20 cellular contexts compared by ENCODE assay signal in genomic region chr12:13592063-13592942, GRCh38.
DNase-seq lines count a peak whose midpoint lies in the region; ATAC-seq, FAIRE-seq and TF ChIP-seq lines count a peak whose summit lies in the region.
"Had no signal": no experiment of that assay in that cellular context is flagged by ENCODE, and none has a peak within 500 bp of the region (broad histone marks: within the 10 kb centered on the region; RNA-seq: fewer than 3 reads in every experiment).

No MANE protein-coding gene starts in this region.

- H3K27me3 ChIP-seq in GM12878 (replicated peaks in 1 of 2; ENCODE audit: control insufficient read depth in 2 of 2, insufficient read depth in 2 of 2, low read length in 1 of 2) = no peaks in the 10 kb centered on the region

- no TSS peak for BruUV-seq in GM12878 (replicated peaks; lab: Mats Ljungman, UMichigan)

- H4K20me1 ChIP-seq in GM12878 (ENCODE audit: control insufficient read depth, insufficient read depth) = no peaks in the 10 kb centered on the region

- TF ChIP-seq POLR2A in GM12878 (IDR thresholded peaks at IDR 0.05; ENCODE audit: low read depth, low read length) = no peak

- RAD21 ChIA-PET in GM12878 (lab: Charles Lee; ENCODE audit: unreplicated experiment) = interaction anchor here (0.7 to 5.3 kb wide), 12 partner anchors 13 to 230 kb away, joined by 3 to 72 read pairs (median 4); no protein-coding TSS in a partner anchor

- no peaks in the 10 kb centered on the region for H3K27me3 Mint-ChIP-seq in T-helper 2 cell treated with Interferon-gamma antibody and Interleukin-4, amounts not matched to agents 5 μg/mL and 100 μg/mL, for 36 hours (ENCODE audit: low read depth)
- H3K27me3 Mint-ChIP-seq: activated CD4-positive, alpha-beta T cell treated with anti-CD3 and anti-CD28 coated beads for 36 hours had no signal

- DNase-seq in T-helper 2 cell treated with Interferon-gamma antibody and Interleukin-4, amounts not matched to agents 5 μg/mL and 100 μg/mL, for 36 hours (ENCODE audit: low spot score) = no peak
- no peak for DNase-seq in T-helper 2 cell
- DNase-seq in GM12878 (ENCODE audit: low read depth, low spot score) = peak; percentile 51
- DNase-seq in renal cortical epithelial cell (ENCODE audit: low read depth) = peak; percentile 92
- DNase-seq in ecto neural progenitor cell (ENCODE audit: low spot score) = no peak
- DNase-seq: 8988T; activated CD4-positive, alpha-beta T cell treated with anti-CD3 and anti-CD28 coated beads for 36 hours; activated CD8-positive, alpha-beta memory T cell treated with anti-CD3 and anti-CD28 coated beads, Interleukin-2, amount 50 U/mL, for 4 hours; AML-193; cortex of kidney; GM23248; hippocampal formation; NCI-H2171; NCI-H524 treated with DMSO at 0.1 percent for 48 hours had no signal

- H3K9me3 ChIP-seq in GM12878 (replicated peaks; ENCODE audit: control insufficient read depth, insufficient read depth, low read length) = no peaks in the 10 kb centered on the region; the same call in 2 of the 3 replicates

- no peak for FAIRE-seq in GM12878 (lab: Jason Lieb, UNC)
- FAIRE-seq: bronchial epithelial cell, islet of Langerhans had no signal

- in situ Hi-C loops in GM12878 (cut with MboI) = no loop called here

- peaks cover 9% of the 10 kb centered on the region for H3K4me1 Mint-ChIP-seq in T-helper 2 cell treated with Interferon-gamma antibody and Interleukin-4, amounts not matched to agents 5 μg/mL and 100 μg/mL, for 36 hours (ENCODE audit: low read depth)
- H3K4me1 Mint-ChIP-seq: activated CD4-positive, alpha-beta T cell treated with anti-CD3 and anti-CD28 coated beads for 36 hours had no signal

- POLR2A ChIA-PET in GM12878 (lab: Charles Lee) = interaction anchor here (1.0 to 2.7 kb wide), 4 partner anchors 10 to 57 kb away, joined by 5 to 12 read pairs (median 8); no protein-coding TSS in a partner anchor

- intact Hi-C loops in GM12878 (cut with micrococcal nuclease; ENCODE audit: unreplicated experiment) = loop anchor here (1.0 to 5.0 kb wide), 4 partner anchors 38 to 230 kb away; no protein-coding TSS in a partner anchor

- WGBS in GM12878 (ENCODE audit: insufficient coverage, insufficient replicate concordance, low lambda C conversion rate, missing lambda C conversion rate) = 6% methylated on average over 3 of the region's 3 CpGs

- no peaks in the 10 kb centered on the region for H3K36me3 Mint-ChIP-seq in T-helper 2 cell treated with Interferon-gamma antibody and Interleukin-4, amounts not matched to agents 5 μg/mL and 100 μg/mL, for 36 hours (ENCODE audit: low read depth)

- no peak for TF ChIP-seq CTCF in GM12878 (IDR thresholded peaks at IDR 0.05 in 2 of 3, conservative IDR thresholded peaks at IDR 0.05 in 1 of 3; ENCODE audit: control insufficient read depth in 2 of 3, extremely low read depth in 1 of 3, insufficient read depth in 1 of 3, low read depth in 3 of 3, low read length in 3 of 3)

- H3K79me2 ChIP-seq in GM12878 (ENCODE audit: control insufficient read depth, insufficient read depth, low read length) = no peaks in the 10 kb centered on the region

- H3K27ac Mint-ChIP-seq in T-helper 2 cell treated with Interferon-gamma antibody and Interleukin-4, amounts not matched to agents 5 μg/mL and 100 μg/mL, for 36 hours = no peak overlapping the region
- H3K27ac Mint-ChIP-seq: activated CD4-positive, alpha-beta T cell treated with anti-CD3 and anti-CD28 coated beads for 36 hours had no signal

- no peaks in the 10 kb centered on the region for H3K9me3 Mint-ChIP-seq in T-helper 2 cell treated with Interferon-gamma antibody and Interleukin-4, amounts not matched to agents 5 μg/mL and 100 μg/mL, for 36 hours

- no peak for TF ChIP-seq RAD21 in GM12878 (IDR thresholded peaks at IDR 0.05; ENCODE audit: insufficient read depth, low read depth, low read length)

- no peak overlapping the region; the same call in 1 of the 2 replicates for H3K27ac ChIP-seq in GM12878 (ENCODE audit: control insufficient read depth, insufficient read depth)
- H3K27ac ChIP-seq: GM23248 had no signal

- 0 out of 2 replicates have a peak overlapping the region, but pooled peaks have one; percentile 13 for H3K4me2 ChIP-seq in GM12878 (ENCODE audit: control insufficient read depth, insufficient read depth)

- SMC1A ChIA-PET in GM12878 (lab: Charles Lee; ENCODE audit: uncharacterized antibody, unreplicated experiment) = interaction anchor here (0.7 to 5.8 kb wide), 16 partner anchors 11 to 800 kb away, joined by 3 to 88 read pairs (median 4); no protein-coding TSS in a partner anchor

- ATAC-seq in HG02610 (IDR thresholded peaks at IDR 0.05; ENCODE audit: unreplicated experiment) (peak; percentile 66), GM12878 (peak; percentile 86), HG03460 (IDR thresholded peaks at IDR 0.05; ENCODE audit: unreplicated experiment) (no peak), HG03442 (IDR thresholded peaks at IDR 0.05; ENCODE audit: unreplicated experiment) (no peak)
- ATAC-seq: activated CD4-positive, alpha-beta T cell treated with anti-CD3 and anti-CD28 coated beads for 36 hours had no signal

- H3K36me3 ChIP-seq in GM12878 (ENCODE audit: control insufficient read depth in 2 of 2, insufficient read depth in 2 of 2, low read length in 1 of 2) = no peaks in the 10 kb centered on the region

- H3K4me3 ChIP-seq in GM12878 = no peak overlapping the region
- H3K4me3 ChIP-seq: GM23248, lung had no signal

- peak overlapping the region; percentile 14 for H3K4me3 Mint-ChIP-seq in T-helper 2 cell treated with Interferon-gamma antibody and Interleukin-4, amounts not matched to agents 5 μg/mL and 100 μg/mL, for 36 hours
- H3K4me3 Mint-ChIP-seq: activated CD4-positive, alpha-beta T cell treated with anti-CD3 and anti-CD28 coated beads for 36 hours had no signal

- H2AFZ ChIP-seq in GM12878 (ENCODE audit: control insufficient read depth, low read depth, low read length) = no peak overlapping the region; the same call in 1 of the 2 replicates
- H2AFZ ChIP-seq: GM23248 had no signal

- CTCF ChIA-PET in GM12878 (lab: Yijun Ruan, JAX) = interaction anchor here (0.6 to 6.7 kb wide), 11 partner anchors 11 to 1991 kb away, joined by 3 to 71 read pairs (median 4); no protein-coding TSS in a partner anchor

- TF ChIP-seq EP300 in GM12878 (IDR thresholded peaks at IDR 0.05; ENCODE audit: borderline replicate concordance in 1 of 2, control insufficient read depth in 1 of 2, low read depth in 2 of 2, low read length in 2 of 2) = peak; percentile 72 to 81; a peak in 3 of 4 replicates

- H3K4me1 ChIP-seq in GM12878 (ENCODE audit: control insufficient read depth, insufficient read depth, low read length) = no peaks in the 10 kb centered on the region; the same call in 1 of the 2 replicates

- H3K9ac ChIP-seq in GM12878 (ENCODE audit: control insufficient read depth, insufficient read depth, low read length) = no peak overlapping the region
- H3K9ac ChIP-seq: GM23248 had no signal

TF ChIP-seq in GM12878, 131 proteins besides CTCF, POLR2A, EP300 and RAD21 (continues in another document):
- TF ChIP-seq POLR2AphosphoS5 (IDR thresholded peaks at IDR 0.05; ENCODE audit: low read length) = no peak
- no peak for TF ChIP-seq PAX8 (IDR thresholded peaks at IDR 0.05)
- TF ChIP-seq BCLAF1 (IDR thresholded peaks at IDR 0.05) = no peak
- no peak for TF ChIP-seq ZBED1 (IDR thresholded peaks at IDR 0.05; ENCODE audit: borderline replicate concordance)
- no peak for TF ChIP-seq SREBF2 (IDR thresholded peaks at IDR 0.05; ENCODE audit: low read length)
- no peak for TF ChIP-seq NRF1 (conservative IDR thresholded peaks at IDR 0.05; ENCODE audit: low read depth, low read length)
- no peak for TF ChIP-seq MTA3 (IDR thresholded peaks at IDR 0.05; ENCODE audit: borderline replicate concordance, low read length)
- TF ChIP-seq NR2F1 (conservative IDR thresholded peaks at IDR 0.05) = peak; percentile 69
- no peak for TF ChIP-seq PML (IDR thresholded peaks at IDR 0.05; ENCODE audit: low read length)
- no peak for TF ChIP-seq RB1 (IDR thresholded peaks at IDR 0.05; ENCODE audit: borderline replicate concordance)

Comparison
In these comparisons a context has a peak if more than half of its experiments do, and no peak if none do; other contexts are left out.
1. DNase-seq: peak in GM12878 (single experiment) and renal cortical epithelial cell (single experiment); none in T-helper 2 cell treated with Interferon-gamma antibody and Interleukin-4, amounts not matched to agents 5 μg/mL and 100 μg/mL, for 36 hours (single experiment), T-helper 2 cell (0 of 5) and ecto neural progenitor cell (single experiment).
2. ATAC-seq: peak in HG02610 (single experiment) and GM12878 (single experiment); none in HG03460 (single experiment) and HG03442 (single experiment).